In genomic region chr6:105608393-105608705, GRCh38 we compare ENCODE assay signal across 25 cellular contexts.
DNase-seq lines count a peak whose midpoint lies in the region; TF ChIP-seq lines count a peak whose summit lies in the region.
"Had no signal": no experiment of that assay in that cellular context is flagged by ENCODE, and none has a peak within 500 bp of the region (broad histone marks: within the 10 kb centered on the region; RNA-seq: fewer than 3 reads in every experiment).

No MANE protein-coding gene starts in this region.

- no peak for TF ChIP-seq POLR2A in vagina (IDR thresholded peaks at IDR 0.05)

- peak overlapping the region; percentile 71 for H2AFZ ChIP-seq in PC-9

- peaks cover 48% of the 10 kb centered on the region for H3K4me1 Mint-ChIP-seq in nephron
- H3K4me1 Mint-ChIP-seq: activated naive CD4-positive, alpha-beta T cell treated with anti-CD3 and anti-CD28 coated beads, Interleukin-2, amount 50 U/mL, for 24 hours; B cell had no signal

- H3K9ac ChIP-seq in colonic mucosa (ENCODE audit: low read depth in 2 of 2, low read length in 2 of 2) = peak overlapping the region in 1 of 2 donors; percentile 23

- no peaks in the 10 kb centered on the region for H3K27me3 ChIP-seq in PC-9 (ENCODE audit: insufficient read depth, low read depth)
- no peaks in the 10 kb centered on the region for H3K27me3 ChIP-seq in colonic mucosa
- H3K27me3 ChIP-seq in vagina = no peaks in the 10 kb centered on the region
- H3K27me3 ChIP-seq: esophagus muscularis mucosa, sigmoid colon had no signal

- no peaks in the 10 kb centered on the region for H3K79me2 ChIP-seq in PC-9 (ENCODE audit: low read depth)

- no peak for TF ChIP-seq CTCF in PC-9 (conservative IDR thresholded peaks at IDR 0.05)
- no peak for TF ChIP-seq CTCF in colonic mucosa (IDR thresholded peaks at IDR 0.05)
- no peak for TF ChIP-seq CTCF in nephron (IDR thresholded peaks at IDR 0.05; ENCODE audit: unreplicated experiment in 3 of 3)
- TF ChIP-seq CTCF in vagina (IDR thresholded peaks at IDR 0.05) = no peak

- H3K9me3 ChIP-seq in PC-9 (ENCODE audit: insufficient read depth, low read depth) = no peaks in the 10 kb centered on the region; the same call in 1 of the 2 replicates
- no peaks in the 10 kb centered on the region for H3K9me3 ChIP-seq in colonic mucosa
- H3K9me3 ChIP-seq in vagina = no peaks in the 10 kb centered on the region
- H3K9me3 ChIP-seq: esophagus muscularis mucosa, sigmoid colon had no signal

- peak overlapping the region; percentile 66 to 93 (median 75) for H3K27ac Mint-ChIP-seq in nephron
- H3K27ac Mint-ChIP-seq: activated CD4-positive, alpha-beta T cell treated with anti-CD3 and anti-CD28 coated beads, Interleukin-2, amount 10 ng/mL, durations not matched to agents 24 days and 14 days; activated CD8-positive, alpha-beta memory T cell treated with anti-CD3 and anti-CD28 coated beads, Interleukin-2, amount 10 ng/mL, durations not matched to agents 7 days and 5 days; activated T-helper 1 cell treated with anti-CD3 and anti-CD28 coated beads, Interleukin-12 subunit alpha, Interleukin-12 subunit beta, Interleukin-2, Interleukin-4 antibody, amounts not matched to agents 30 ng/mL and 10 ng/mL and 1 ng/mL, durations not matched to agents 14 hours and 24 hours and 36 hours; B cell; natural killer cell; T-helper 17 cell had no signal

- H3K9me3 Mint-ChIP-seq in nephron = no peaks in the 10 kb centered on the region
- H3K9me3 Mint-ChIP-seq: activated naive CD4-positive, alpha-beta T cell treated with anti-CD3 and anti-CD28 coated beads, Interleukin-2, amount 50 U/mL, for 24 hours; natural killer cell had no signal

- in situ Hi-C loops in G401 (cut with HindIII; ENCODE audit: low sequenced_read_pairs) = no loop called here

- CTCF ChIA-PET in PC-9 (lab: Charles Lee) = no interaction called here

- H3K4me3 ChIP-seq in PC-9 (no peak overlapping the region), colonic mucosa (no peak overlapping the region), vagina (no peak overlapping the region)
- H3K4me3 ChIP-seq: esophagus muscularis mucosa, GM12878, sigmoid colon had no signal

- POLR2A ChIA-PET in PC-9 (lab: Charles Lee; ENCODE audit: unreplicated experiment) = no interaction called here

- no peaks in the 10 kb centered on the region for H4K20me1 ChIP-seq in PC-9 (ENCODE audit: insufficient read depth)

- BruUV-seq in PC-9 (replicated peaks; lab: Mats Ljungman, UMichigan) = no TSS peak

- DNase-seq in PC-9 = peak in 1 of 2 experiments; percentile 76
- no peak for DNase-seq in colonic mucosa
- no peak for DNase-seq in vagina (ENCODE audit: extremely low spot score in 2 of 2)
- no peak for DNase-seq in T1000 (lab: John Stamatoyannopoulos, UW)
- no peak for DNase-seq in occipital lobe (lab: John Stamatoyannopoulos, UW)
- DNase-seq in G401 (ENCODE audit: low spot score) = no peak
- DNase-seq: activated CD4-positive, alpha-beta T cell treated with anti-CD3 and anti-CD28 coated beads, Interleukin-2, amount 10 ng/mL, durations not matched to agents 24 days and 14 days; activated CD8-positive, alpha-beta memory T cell treated with anti-CD3 and anti-CD28 coated beads, Interleukin-2, amount 10 ng/mL, durations not matched to agents 7 days and 5 days; aorta; DMS79; effector memory CD4-positive, alpha-beta T cell; Kasumi-1; natural killer cell; NCI-H1092; NCI-H2029 treated with DMSO at 0.1 percent for 48 hours; NCI-H345; NCI-H774; sigmoid colon; T-helper 17 cell had no signal

- H3F3A ChIP-seq in PC-9 (ENCODE audit: insufficient read depth, low read depth) = peaks cover 26% of the 10 kb centered on the region

- H3K4me1 ChIP-seq in PC-9 (replicated peaks; ENCODE audit: insufficient read depth) (peaks cover 40% of the 10 kb centered on the region), colonic mucosa (peaks cover 6% of the 10 kb centered on the region), vagina (peaks cover 34% of the 10 kb centered on the region)

- peaks cover 31% of the 10 kb centered on the region for H3K27me3 Mint-ChIP-seq in nephron (ENCODE audit: low read depth)
- H3K27me3 Mint-ChIP-seq: activated CD8-positive, alpha-beta memory T cell treated with anti-CD3 and anti-CD28 coated beads, Interleukin-2, amount 10 ng/mL, durations not matched to agents 7 days and 5 days had no signal

- H3K36me3 Mint-ChIP-seq in nephron (ENCODE audit: low read depth) = no peaks in the 10 kb centered on the region
- H3K36me3 Mint-ChIP-seq: activated naive CD4-positive, alpha-beta T cell treated with anti-CD3 and anti-CD28 coated beads, Interleukin-2, amount 50 U/mL, for 24 hours; natural killer cell had no signal

- H3K9me2 ChIP-seq in PC-9 (ENCODE audit: insufficient read depth) = no peaks in the 10 kb centered on the region

- intact Hi-C loops in PC-9 (cut with micrococcal nuclease; ENCODE audit: unreplicated experiment) (loop anchor here (10.0 kb wide), 1 partner anchor 176 kb away; no protein-coding TSS in a partner anchor), colonic mucosa (cut with DNase I) (no loop called here), vagina (cut with DNase I) (loop anchor here (5.0 kb wide), 1 partner anchor 184 kb away; no protein-coding TSS in a partner anchor)

- H3K27ac ChIP-seq in PC-9 = peak overlapping the region; percentile 93
- H3K27ac ChIP-seq in colonic mucosa = peak overlapping the region; percentile 74
- H3K27ac ChIP-seq in vagina = peak overlapping the region; percentile 58
- H3K27ac ChIP-seq: sigmoid colon had no signal

- H3K36me3 ChIP-seq in PC-9 (ENCODE audit: low read depth) (no peaks in the 10 kb centered on the region), colonic mucosa (no peaks in the 10 kb centered on the region), vagina (no peaks in the 10 kb centered on the region)
- H3K36me3 ChIP-seq: esophagus muscularis mucosa, sigmoid colon had no signal

- no peak overlapping the region for H3K4me3 Mint-ChIP-seq in nephron
- H3K4me3 Mint-ChIP-seq: activated CD4-positive, alpha-beta T cell treated with anti-CD3 and anti-CD28 coated beads, Interleukin-2, amount 10 ng/mL, durations not matched to agents 24 days and 14 days; activated CD8-positive, alpha-beta memory T cell treated with anti-CD3 and anti-CD28 coated beads, Interleukin-2, amount 10 ng/mL, durations not matched to agents 7 days and 5 days; activated naive CD4-positive, alpha-beta T cell treated with anti-CD3 and anti-CD28 coated beads, Interleukin-2, amount 50 U/mL, for 24 hours; activated T-helper 1 cell treated with anti-CD3 and anti-CD28 coated beads, Interleukin-12 subunit alpha, Interleukin-12 subunit beta, Interleukin-2, Interleukin-4 antibody, amounts not matched to agents 30 ng/mL and 10 ng/mL and 1 ng/mL, durations not matched to agents 14 hours and 24 hours and 36 hours; B cell; natural killer cell; T-helper 17 cell had no signal

- peak overlapping the region; percentile 48 for H3K4me2 ChIP-seq in PC-9
